23 cellular contexts compared by ENCODE assay signal in genomic region chr2:10775831-10776230, GRCh38. TPM values are rescaled to one million over a fixed set of nuclear protein-coding genes. Genes with fewer than 3 reads are reported as not detected.
"Had no signal": no experiment of that assay in that cellular context is flagged by ENCODE, and none has a peak within 500 bp of the region (broad histone marks: within the 10 kb centered on the region; RNA-seq: fewer than 3 reads in every experiment).

No MANE protein-coding gene starts in this region.

- H3K4me2 ChIP-seq: hepatocyte had no signal

- H3K27me3 Mint-ChIP-seq: activated CD4-positive, alpha-beta memory T cell treated with anti-CD3 and anti-CD28 coated beads, Interleukin-2, amount 10 ng/mL, durations not matched to agents 7 days and 5 days; activated CD4-positive, alpha-beta T cell treated with anti-CD3 and anti-CD28 coated beads, Interleukin-2, amount 10 ng/mL, durations not matched to agents 24 days and 14 days; activated naive CD4-positive, alpha-beta T cell treated with anti-CD3 and anti-CD28 coated beads, Interleukin-2, amount 50 U/mL, for 24 hours had no signal

- H2AFZ ChIP-seq: hepatocyte had no signal

- ATAC-seq: activated CD4-positive, CD25-positive, alpha-beta regulatory T cell treated with anti-CD3 and anti-CD28 coated beads, Interleukin-2, amount 50 U/mL, for 24 hours; body of pancreas had no signal

- H3K4me3 Mint-ChIP-seq: activated CD4-positive, alpha-beta memory T cell treated with anti-CD3 and anti-CD28 coated beads, Interleukin-2, amount 10 ng/mL, durations not matched to agents 7 days and 5 days; activated CD4-positive, alpha-beta T cell treated with anti-CD3 and anti-CD28 coated beads, Interleukin-2, amount 10 ng/mL, durations not matched to agents 24 days and 14 days; activated naive CD4-positive, alpha-beta T cell treated with anti-CD3 and anti-CD28 coated beads, Interleukin-2, amount 50 U/mL, for 24 hours; activated T-cell treated with anti-CD3 and anti-CD28 coated beads, Interleukin-2, amount 50 U/mL, for 72 hours; immature natural killer cell; nephron had no signal

- H3K9me3 ChIP-seq: body of pancreas, left ventricle myocardium inferior had no signal

- H3K27me3 ChIP-seq: body of pancreas, cardiac muscle cell, hepatocyte had no signal

- H3K27ac ChIP-seq: body of pancreas, cardiac muscle cell had no signal

- H3K27ac Mint-ChIP-seq: activated CD4-positive, alpha-beta memory T cell treated with anti-CD3 and anti-CD28 coated beads, Interleukin-2, amount 10 ng/mL, durations not matched to agents 7 days and 5 days; activated CD4-positive, alpha-beta T cell treated with anti-CD3 and anti-CD28 coated beads, Interleukin-2, amount 10 ng/mL, durations not matched to agents 24 days and 14 days; activated naive CD4-positive, alpha-beta T cell treated with anti-CD3 and anti-CD28 coated beads, Interleukin-2, amount 50 U/mL, for 24 hours; activated T-cell treated with anti-CD3 and anti-CD28 coated beads, Interleukin-2, amount 50 U/mL, for 72 hours; immature natural killer cell had no signal

- DNase-seq: activated CD4-positive, alpha-beta memory T cell treated with anti-CD3 and anti-CD28 coated beads, Interleukin-2, amount 10 ng/mL, durations not matched to agents 7 days and 5 days; activated CD4-positive, alpha-beta T cell treated with anti-CD3 and anti-CD28 coated beads, Interleukin-2, amount 10 ng/mL, durations not matched to agents 24 days and 14 days; activated gamma-delta T cell; activated T-cell treated with anti-CD3 and anti-CD28 coated beads, Interleukin-2, amount 50 U/mL, for 72 hours; anterior cingulate cortex; body of pancreas; dermis blood vessel endothelial cell; effector CD8-positive, alpha-beta T cell; foreskin melanocyte; immature natural killer cell; kidney glomerular epithelial cell; left ventricle myocardium inferior; nucleus accumbens; stimulated activated CD4-positive, alpha-beta T cell treated with anti-CD3 and anti-CD28 coated beads, Interleukin-4, amount 100 ng/mL, for 24 hours; stimulated activated naive CD4-positive, alpha-beta T cell treated with Interleukin-2 at 50 U/mL for 16 hours had no signal

- H3K4me3 ChIP-seq: body of pancreas, cardiac muscle cell, hepatocyte, left ventricle myocardium inferior had no signal

- H3K4me1 ChIP-seq: body of pancreas had no signal

- H3K9me3 Mint-ChIP-seq: activated CD4-positive, alpha-beta memory T cell treated with anti-CD3 and anti-CD28 coated beads, Interleukin-2, amount 10 ng/mL, durations not matched to agents 7 days and 5 days; activated CD4-positive, alpha-beta T cell treated with anti-CD3 and anti-CD28 coated beads, Interleukin-2, amount 10 ng/mL, durations not matched to agents 24 days and 14 days; activated naive CD4-positive, alpha-beta T cell treated with anti-CD3 and anti-CD28 coated beads, Interleukin-2, amount 50 U/mL, for 24 hours; activated T-cell treated with anti-CD3 and anti-CD28 coated beads, Interleukin-2, amount 50 U/mL, for 72 hours; immature natural killer cell; nephron had no signal

- H3K4me1 Mint-ChIP-seq: activated naive CD4-positive, alpha-beta T cell treated with anti-CD3 and anti-CD28 coated beads, Interleukin-2, amount 50 U/mL, for 24 hours; immature natural killer cell had no signal

RNA-seq across cellular contexts. Expression of gene ATP6V1C2, which starts 54.4 kb away (rescaled TPM):
- total RNA-seq: activated CD4-positive, alpha-beta memory T cell treated with anti-CD3 and anti-CD28 coated beads, Interleukin-2, amount 10 ng/mL, durations not matched to agents 7 days and 5 days; activated CD4-positive, alpha-beta T cell treated with anti-CD3 and anti-CD28 coated beads, Interleukin-2, amount 10 ng/mL, durations not matched to agents 24 days and 14 days; mononuclear cell; myocyte; T-helper 2 cell treated with Interferon-gamma antibody and Interleukin-4, amounts not matched to agents 100 ng/mL and 5 ng/mL, for 36 hours had no signal
